Comparison of ENCODE assay signal across 11 cellular contexts in genomic region chr14:93963692-93964091, GRCh38. TPM values are rescaled to one million over a fixed set of nuclear protein-coding genes. Genes with fewer than 3 reads are reported as not detected.
A peak's percentile ranks its signal among the peaks of the same experiment; 100 is the strongest.
DNase-seq lines count a peak whose midpoint lies in the region; ATAC-seq and TF ChIP-seq lines count a peak whose summit lies in the region.
"Had no signal": no experiment of that assay in that cellular context is flagged by ENCODE, and none has a peak within 500 bp of the region (broad histone marks: within the 10 kb centered on the region; RNA-seq: fewer than 3 reads in every experiment).

No MANE protein-coding gene starts in this region.

- in situ Hi-C loops in gastrocnemius medialis (cut with MboI; ENCODE audit: low sequenced_read_pairs in 4 of 4): no loop called here

- peak overlapping the region; percentile 97 for H3K27ac Mint-ChIP-seq in CD8-positive, alpha-beta T cell
- H3K27ac Mint-ChIP-seq in central memory CD8-positive, alpha-beta T cell (ENCODE audit: low read depth): peak overlapping the region; percentile 93

- H3K36me3 Mint-ChIP-seq in CD8-positive, alpha-beta T cell: no peaks in the 10 kb centered on the region
- H3K36me3 Mint-ChIP-seq in central memory CD8-positive, alpha-beta T cell (ENCODE audit: insufficient read depth): peaks cover 33% of the 10 kb centered on the region

- TF ChIP-seq CTCF in CD8-positive, alpha-beta T cell (IDR thresholded peaks at IDR 0.05): no peak
- TF ChIP-seq CTCF in PC-9 (conservative IDR thresholded peaks at IDR 0.05) (no peak), gastrocnemius medialis (IDR thresholded peaks at IDR 0.05 in 4 of 5, conservative IDR thresholded peaks at IDR 0.05 in 1 of 5) (no peak)

- peak overlapping the region; percentile 73; the same call in 1 of the 2 replicates for H3K4me2 ChIP-seq in PC-9

- no peaks in the 10 kb centered on the region for H3K9me3 ChIP-seq in CD8-positive, alpha-beta T cell (ENCODE audit: low read length)
- H3K9me3 ChIP-seq in PC-9 (ENCODE audit: insufficient read depth, low read depth) (no peaks in the 10 kb centered on the region), gastrocnemius medialis (no peaks in the 10 kb centered on the region)
- H3K9me3 ChIP-seq: pancreas had no signal

- intact Hi-C loops in CD8-positive, alpha-beta T cell (cut with DNase I, micrococcal nuclease): loop anchor here in 1 of 2 experiments (5.0 kb wide), 1 partner anchor 1559 kb away; no protein-coding TSS in a partner anchor
- intact Hi-C loops in PC-9 (cut with micrococcal nuclease; ENCODE audit: unreplicated experiment): no loop called here
- intact Hi-C loops in gastrocnemius medialis (cut with DNase I; ENCODE audit: low total_unique reads): no loop called here

- H4K20me1 ChIP-seq in PC-9 (ENCODE audit: insufficient read depth): no peaks in the 10 kb centered on the region

- no peaks in the 10 kb centered on the region for H3K9me3 Mint-ChIP-seq in CD8-positive, alpha-beta T cell
- H3K9me3 Mint-ChIP-seq in central memory CD8-positive, alpha-beta T cell: peaks cover 6% of the 10 kb centered on the region

- no peaks in the 10 kb centered on the region for H3K9me2 ChIP-seq in PC-9 (ENCODE audit: insufficient read depth)

- no peak for ATAC-seq in CD8-positive, alpha-beta T cell
- no peak for ATAC-seq in central memory CD8-positive, alpha-beta T cell (replicated peaks; ENCODE audit: extremely low read depth, poor library complexity, severe bottlenecking)
- ATAC-seq in gastrocnemius medialis: peak; percentile 4 to 11
- ATAC-seq: pancreas had no signal

- H3K79me2 ChIP-seq in PC-9 (ENCODE audit: low read depth): no peaks in the 10 kb centered on the region

- no peak for DNase-seq in CD8-positive, alpha-beta T cell
- DNase-seq in PC-9: no peak
- no peak for DNase-seq in central memory CD8-positive, alpha-beta T cell (ENCODE audit: low spot score in 2 of 2)
- peak in 1 of 2 donors; percentile 68 for DNase-seq in gastrocnemius medialis
- DNase-seq in pons (ENCODE audit: low spot score): no peak
- DNase-seq in DMS153 (lab: John Stamatoyannopoulos, UW): no peak
- no peak for DNase-seq in UCSD-AML1 (lab: John Stamatoyannopoulos, UW; ENCODE audit: unreplicated experiment)
- DNase-seq: GF-D8, H7, pancreas had no signal

- no TSS peak for BruUV-seq in PC-9 (replicated peaks; lab: Mats Ljungman, UMichigan)

- POLR2A ChIA-PET in CD8-positive, alpha-beta T cell (lab: Charles Lee): interaction anchor here (0.8 to 2.4 kb wide), 7 partner anchors 8 to 217 kb away, joined by 3 to 16 read pairs (median 4); partner anchors contain the start of gene ASB2
- POLR2A ChIA-PET in PC-9 (lab: Charles Lee; ENCODE audit: unreplicated experiment): no interaction called here

- no peaks in the 10 kb centered on the region for H3K27me3 Mint-ChIP-seq in CD8-positive, alpha-beta T cell (ENCODE audit: low read depth)
- H3K27me3 Mint-ChIP-seq in central memory CD8-positive, alpha-beta T cell: no peaks in the 10 kb centered on the region

- peaks cover 27% of the 10 kb centered on the region for H3F3A ChIP-seq in PC-9 (ENCODE audit: insufficient read depth, low read depth)

- no peaks in the 10 kb centered on the region for H3K27me3 ChIP-seq in CD8-positive, alpha-beta T cell (ENCODE audit: insufficient read depth, low read length)
- H3K27me3 ChIP-seq in PC-9 (ENCODE audit: insufficient read depth, low read depth) (no peaks in the 10 kb centered on the region), gastrocnemius medialis (no peaks in the 10 kb centered on the region)
- H3K27me3 ChIP-seq: pancreas had no signal

- peaks cover 55% of the 10 kb centered on the region for H3K4me1 ChIP-seq in CD8-positive, alpha-beta T cell (ENCODE audit: insufficient read depth, low read length)
- H3K4me1 ChIP-seq in PC-9 (replicated peaks; ENCODE audit: insufficient read depth) (peaks cover 40% of the 10 kb centered on the region), gastrocnemius medialis (peaks cover 94 to 97% of the 10 kb centered on the region in 2 donors)

- CTCF ChIA-PET in CD8-positive, alpha-beta T cell (lab: Charles Lee): interaction anchor here (1.2 to 6.1 kb wide), 4 partner anchors 10 to 24 kb away, joined by 6 to 83 read pairs (median 14); no protein-coding TSS in a partner anchor
- CTCF ChIA-PET in PC-9 (lab: Charles Lee): no interaction called here

- no peak overlapping the region for H2AFZ ChIP-seq in PC-9

- TF ChIP-seq POLR2A in gastrocnemius medialis (IDR thresholded peaks at IDR 0.05): no peak

- peak overlapping the region; percentile 49 for H3K27ac ChIP-seq in CD8-positive, alpha-beta T cell (ENCODE audit: low read depth, low read length)
- H3K27ac ChIP-seq in PC-9 (no peak overlapping the region), gastrocnemius medialis (peak overlapping the region; percentile 97 to 100 (median 98))
- H3K27ac ChIP-seq: pancreas had no signal

- H3K36me3 ChIP-seq in CD8-positive, alpha-beta T cell (ENCODE audit: insufficient read depth, low read length): no peaks in the 10 kb centered on the region
- no peaks in the 10 kb centered on the region for H3K36me3 ChIP-seq in PC-9 (ENCODE audit: low read depth)
- H3K36me3 ChIP-seq in gastrocnemius medialis: peaks cover 0 to 6% of the 10 kb centered on the region in 2 donors
- H3K36me3 ChIP-seq: pancreas had no signal

- H3K4me3 ChIP-seq in CD8-positive, alpha-beta T cell (ENCODE audit: low read depth, low read length): no peak overlapping the region
- H3K4me3 ChIP-seq in PC-9 (no peak overlapping the region), gastrocnemius medialis (peak overlapping the region in 1 of 4 donors; percentile 22)
- H3K4me3 ChIP-seq: pancreas had no signal

- peaks cover 66% of the 10 kb centered on the region for H3K4me1 Mint-ChIP-seq in CD8-positive, alpha-beta T cell (ENCODE audit: low read depth)
- H3K4me1 Mint-ChIP-seq in central memory CD8-positive, alpha-beta T cell: peaks cover 73% of the 10 kb centered on the region

- H3K4me3 Mint-ChIP-seq in CD8-positive, alpha-beta T cell: peak overlapping the region; percentile 16
- H3K4me3 Mint-ChIP-seq in central memory CD8-positive, alpha-beta T cell: peak overlapping the region; percentile 65

RNA-seq across cellular contexts. Expression of gene ASB2, which starts 12.7 kb away (rescaled TPM):
- 1 to 10 TPM; 1.7 to 2.8 TPM for total RNA-seq in CD8-positive, alpha-beta T cell
- total RNA-seq in PC-9 (2021) (not detected in 2 replicates), gastrocnemius medialis (100 to 1,000 TPM; 335 to 819 (median 539) TPM)

RNA-seq across cellular contexts. Expression of gene CCDC197, which starts 33.4 kb away (rescaled TPM):
- not detected for total RNA-seq in CD8-positive, alpha-beta T cell
- total RNA-seq in PC-9 (2021) (not detected in 2 replicates), gastrocnemius medialis (under 1 TPM in 2 of 4 donors, not detected in 2; 0.56 to 0.61 TPM)
- total RNA-seq: chondrocyte, H7, pancreas had no signal

RNA-seq across cellular contexts. Expression of gene FAM181A, which starts 36.5 kb away (rescaled TPM):
- total RNA-seq in CD8-positive, alpha-beta T cell: not detected
- total RNA-seq in PC-9 (2021) (not detected in 2 replicates), gastrocnemius medialis (not detected)
- total RNA-seq: chondrocyte, H7, pancreas had no signal

Comparison
In these comparisons a context has a peak if more than half of its experiments do, and no peak if none do; other contexts are left out.
1. ATAC-seq: peak in gastrocnemius medialis (2 of 2); none in CD8-positive, alpha-beta T cell (single experiment) and central memory CD8-positive, alpha-beta T cell (single experiment).
2. RNA of gene ASB2, which starts 12.7 kb away (total RNA-seq): 335 to 819 TPM in gastrocnemius medialis; 1.7 to 2.8 TPM in CD8-positive, alpha-beta T cell and not detected in PC-9; every median in the first group is over 10 times any median in the second.